In the genomic region with DNA sequence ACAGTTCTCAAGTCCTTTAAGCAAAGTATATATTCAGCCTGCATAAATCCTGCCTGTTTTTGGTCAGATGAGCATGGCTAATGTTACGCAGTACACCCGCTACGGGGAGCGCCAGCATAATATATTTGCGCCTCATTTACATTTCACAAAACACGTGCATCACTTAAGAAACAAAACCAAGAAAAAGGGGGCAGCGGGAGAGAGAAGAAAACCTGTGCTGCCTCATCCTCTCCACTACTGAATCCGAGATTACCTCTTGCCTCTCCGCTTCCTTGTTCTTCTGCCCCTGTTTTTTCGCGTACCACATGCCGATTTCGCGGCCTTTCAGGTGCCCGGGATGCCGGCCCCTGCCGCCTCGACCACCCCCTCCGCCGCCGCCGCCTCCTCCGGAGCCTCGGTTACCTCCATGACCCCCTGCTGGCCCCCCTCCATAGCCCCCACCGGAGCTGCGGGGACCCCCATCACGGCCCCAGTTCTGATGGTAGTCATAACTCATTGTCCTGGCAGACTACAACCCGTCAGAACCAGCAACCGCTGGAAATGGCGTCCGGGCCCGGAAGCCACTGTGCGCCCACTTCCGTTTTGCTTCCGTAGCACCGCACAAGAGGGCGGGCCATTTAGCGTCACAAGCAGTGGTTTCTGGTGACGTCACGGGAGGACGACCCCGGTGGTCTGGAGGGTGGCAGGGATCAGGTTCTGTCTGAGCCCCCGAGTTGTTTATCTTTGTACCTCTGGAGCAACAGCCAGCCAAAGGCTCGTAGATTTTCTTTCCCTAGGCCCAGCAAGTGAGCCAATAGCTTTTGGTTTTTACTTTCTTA, we compare ENCODE assay signal across 8 cellular contexts. TPM values are rescaled to one million over a fixed set of nuclear protein-coding genes. Genes with fewer than 3 reads are reported as not detected.
A peak's percentile ranks its signal among the peaks of the same experiment; 100 is the strongest.
DNase-seq lines count a peak whose midpoint lies in the region; ATAC-seq and TF ChIP-seq lines count a peak whose summit lies in the region.

A gene with protein sequence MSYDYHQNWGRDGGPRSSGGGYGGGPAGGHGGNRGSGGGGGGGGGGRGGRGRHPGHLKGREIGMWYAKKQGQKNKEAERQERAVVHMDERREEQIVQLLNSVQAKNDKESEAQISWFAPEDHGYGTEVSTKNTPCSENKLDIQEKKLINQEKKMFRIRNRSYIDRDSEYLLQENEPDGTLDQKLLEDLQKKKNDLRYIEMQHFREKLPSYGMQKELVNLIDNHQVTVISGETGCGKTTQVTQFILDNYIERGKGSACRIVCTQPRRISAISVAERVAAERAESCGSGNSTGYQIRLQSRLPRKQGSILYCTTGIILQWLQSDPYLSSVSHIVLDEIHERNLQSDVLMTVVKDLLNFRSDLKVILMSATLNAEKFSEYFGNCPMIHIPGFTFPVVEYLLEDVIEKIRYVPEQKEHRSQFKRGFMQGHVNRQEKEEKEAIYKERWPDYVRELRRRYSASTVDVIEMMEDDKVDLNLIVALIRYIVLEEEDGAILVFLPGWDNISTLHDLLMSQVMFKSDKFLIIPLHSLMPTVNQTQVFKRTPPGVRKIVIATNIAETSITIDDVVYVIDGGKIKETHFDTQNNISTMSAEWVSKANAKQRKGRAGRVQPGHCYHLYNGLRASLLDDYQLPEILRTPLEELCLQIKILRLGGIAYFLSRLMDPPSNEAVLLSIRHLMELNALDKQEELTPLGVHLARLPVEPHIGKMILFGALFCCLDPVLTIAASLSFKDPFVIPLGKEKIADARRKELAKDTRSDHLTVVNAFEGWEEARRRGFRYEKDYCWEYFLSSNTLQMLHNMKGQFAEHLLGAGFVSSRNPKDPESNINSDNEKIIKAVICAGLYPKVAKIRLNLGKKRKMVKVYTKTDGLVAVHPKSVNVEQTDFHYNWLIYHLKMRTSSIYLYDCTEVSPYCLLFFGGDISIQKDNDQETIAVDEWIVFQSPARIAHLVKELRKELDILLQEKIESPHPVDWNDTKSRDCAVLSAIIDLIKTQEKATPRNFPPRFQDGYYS (minus strand): TSS at position 567 of the 818 bp plus-strand sequence. CDS start 71 bp downstream, at position 496.

- no peak for TF ChIP-seq CTCF in GM12864 (IDR thresholded peaks at IDR 0.05; ENCODE audit: low read depth, low read length, missing control alignments)
- TF ChIP-seq CTCF in SU-DHL-6 (IDR thresholded peaks at IDR 0.05; ENCODE audit: insufficient read depth, low read length, poor library complexity, severe bottlenecking), result no peak
- TF ChIP-seq CTCF in cardiac muscle cell (IDR thresholded peaks at IDR 0.05; ENCODE audit: low read depth, low read length), result no peak
- TF ChIP-seq CTCF in parathyroid adenoma (IDR thresholded peaks at IDR 0.05), result no peak
- peak in 1 of 5 experiments; percentile 18 for TF ChIP-seq CTCF in tibial nerve (IDR thresholded peaks at IDR 0.05)

- H3K4me3 ChIP-seq in GM12864 (ENCODE audit: low read depth, low read length), result peak within 1 kb of the TSS; percentile 60
- peak within 1 kb of the TSS; percentile 100 for H3K4me3 ChIP-seq in SU-DHL-6 (ENCODE audit: insufficient read depth, low read length, poor library complexity, severe bottlenecking)
- peak within 1 kb of the TSS; percentile 69 for H3K4me3 ChIP-seq in cardiac muscle cell
- peak within 1 kb of the TSS; percentile 94 for H3K4me3 ChIP-seq in parathyroid adenoma (ENCODE audit: low read depth, low read length)
- H3K4me3 ChIP-seq in tibial nerve, result peak within 1 kb of the TSS; percentile 46 to 93 (median 70)

- H2AFZ ChIP-seq in SU-DHL-6 (ENCODE audit: low read depth, low read length, severe bottlenecking) (peak within 1 kb of the TSS; percentile 94), parathyroid adenoma (peak within 1 kb of the TSS; percentile 81)

- WGBS in tibial nerve, 2 donors, result 0 to 2% methylated on average over 34 to 43 of the region's 44 CpGs

- H3K9ac ChIP-seq in SU-DHL-6 (ENCODE audit: low read length) (peak within 1 kb of the TSS; percentile 88), parathyroid adenoma (peak within 1 kb of the TSS; percentile 51)

- H3K9me3 ChIP-seq in SU-DHL-6 (ENCODE audit: insufficient read depth, low read length) (no peaks in the 10 kb centered on the region), cardiac muscle cell (ENCODE audit: low read depth) (no peaks in the 10 kb centered on the region), parathyroid adenoma (ENCODE audit: control insufficient read depth, low read length) (no peaks in the 10 kb centered on the region), tibial nerve (no peaks in the 10 kb centered on the region)

- H3K4me1 ChIP-seq in cardiac muscle cell (ENCODE audit: low read depth), result peaks cover 17% of the 10 kb centered on the region
- H3K4me1 ChIP-seq in parathyroid adenoma, result peaks cover 18% of the 10 kb centered on the region
- peaks cover 0 to 50% (median 20%) of the 10 kb centered on the region in 4 donors for H3K4me1 ChIP-seq in tibial nerve

- peak within 1 kb of the TSS; percentile 77 for H3K27ac ChIP-seq in SU-DHL-6 (ENCODE audit: low read depth, low read length)
- H3K27ac ChIP-seq in cardiac muscle cell, result peak within 1 kb of the TSS; percentile 90
- H3K27ac ChIP-seq in parathyroid adenoma, result peak within 1 kb of the TSS; percentile 82
- peak within 1 kb of the TSS; percentile 79 to 98 (median 92) for H3K27ac ChIP-seq in tibial nerve

- H3F3A ChIP-seq in SU-DHL-6 (ENCODE audit: insufficient read depth), result no peaks in the 10 kb centered on the region

- TF ChIP-seq EP300 in tibial nerve (IDR thresholded peaks at IDR 0.05), result peak; percentile 65 to 91

- H3K36me3 ChIP-seq in SU-DHL-6 (ENCODE audit: low read length), result 0 out of 2 replicates have a peak, but pooled peaks cover 10% of the 10 kb centered on the region
- H3K36me3 ChIP-seq in cardiac muscle cell, result no peaks in the 10 kb centered on the region
- no peaks in the 10 kb centered on the region for H3K36me3 ChIP-seq in parathyroid adenoma (ENCODE audit: control insufficient read depth, insufficient read depth, low read length)
- no peaks in the 10 kb centered on the region for H3K36me3 ChIP-seq in tibial nerve

- ATAC-seq in HG02759 (IDR thresholded peaks at IDR 0.05; ENCODE audit: unreplicated experiment), result peak; percentile 96

- no peaks in the 10 kb centered on the region for H3K9me2 ChIP-seq in SU-DHL-6 (replicated peaks; ENCODE audit: insufficient read depth, low read length)

- H3K79me2 ChIP-seq in SU-DHL-6 (ENCODE audit: insufficient read depth, low read length), result peaks cover 51% of the 10 kb centered on the region
- H3K79me2 ChIP-seq in parathyroid adenoma, result peaks cover 39% of the 10 kb centered on the region

- peak; percentile 75 for DNase-seq in GM12864 (ENCODE audit: low read depth)
- peak; percentile 83 for DNase-seq in NCI-H128 (lab: John Stamatoyannopoulos, UW; ENCODE audit: unreplicated experiment)
- peak; percentile 77 for DNase-seq in activated naive CD8-positive, alpha-beta T cell treated with anti-CD3 and anti-CD28 coated beads, Interleukin-2, amount 50 U/mL, for 16 hours (ENCODE audit: low read depth, low spot score)
- DNase-seq in cardiac muscle cell (ENCODE audit: low read depth in 1 of 2, low spot score in 1 of 2), result peak; percentile 92 to 97
- peak; percentile 78 to 86 for DNase-seq in tibial nerve (ENCODE audit: low spot score in 2 of 2)

- H3K4me2 ChIP-seq in SU-DHL-6 (ENCODE audit: low read depth, low read length, poor library complexity, severe bottlenecking), result peak within 1 kb of the TSS; percentile 91
- H3K4me2 ChIP-seq in parathyroid adenoma (ENCODE audit: low read length), result peak within 1 kb of the TSS; percentile 84

- peaks cover 12% of the 10 kb centered on the region for H4K20me1 ChIP-seq in SU-DHL-6 (ENCODE audit: low read depth, low read length)

- peak; percentile 39 to 75 for TF ChIP-seq POLR2A in tibial nerve (IDR thresholded peaks at IDR 0.05)

- H3K27me3 ChIP-seq in SU-DHL-6 (ENCODE audit: low read length) (no peaks in the 10 kb centered on the region), cardiac muscle cell (no peaks in the 10 kb centered on the region), parathyroid adenoma (ENCODE audit: control insufficient read depth, insufficient read depth, low read length) (no peaks in the 10 kb centered on the region), tibial nerve (no peaks in the 10 kb centered on the region)

RNA-seq across cellular contexts. Expression of the gene that starts here (rescaled TPM):
- 12.3 and 38.2 TPM in 2 replicates for total RNA-seq in cardiac muscle cell
- 24.8 and 26.2 TPM in 2 replicates for polyA plus RNA-seq in cardiac muscle cell
- total RNA-seq in tibial nerve, result 10 to 100 TPM; 60.6 to 73.5 (median 64.5) TPM

Comparison
In these comparisons a context has a peak if more than half of its experiments do, and no peak if none do; other contexts are left out.
1. Peak in every context shown above with its lines: DNase-seq, ATAC-seq, H3K4me3 ChIP-seq and H3K27ac ChIP-seq.